ENCODE assay signal across 8 cellular contexts in genomic region chr7:6577369-6578113, GRCh38. TPM values are rescaled to one million over a fixed set of nuclear protein-coding genes. Genes with fewer than 3 reads are reported as not detected.
DNase-seq lines count a peak whose midpoint lies in the region; ATAC-seq and TF ChIP-seq lines count a peak whose summit lies in the region.

Gene ZDHHC4, plus strand, starts transcription at chr7:6577454. Its CDS starts 3,108 bp downstream, at chr7:6580562.

- ATAC-seq in HG02759 (IDR thresholded peaks at IDR 0.05; ENCODE audit: unreplicated experiment): peak; percentile 98
- ATAC-seq in activated naive CD8-positive, alpha-beta T cell treated with anti-CD3 and anti-CD28 coated beads, Interleukin-2, amount 50 U/mL, for 24 hours: peak; percentile 98

- intact Hi-C loops in cardiac septum (cut with DNase I) (loop anchor here (5.0 kb wide), 2 partner anchors 60 to 130 kb away; partner anchors contain the start of genes ZNF12 and ZNF316), posterior cingulate gyrus (cut with DNase I) (no loop called here)

- peak within 1 kb of the TSS; percentile 83 for H3K4me3 Mint-ChIP-seq in activated naive CD8-positive, alpha-beta T cell treated with anti-CD3 and anti-CD28 coated beads, Interleukin-2, amount 50 U/mL, for 24 hours
- H3K4me3 Mint-ChIP-seq in type B pancreatic cell: peak within 1 kb of the TSS; percentile 93

- peaks cover 10% of the 10 kb centered on the region for H3K36me3 Mint-ChIP-seq in activated naive CD8-positive, alpha-beta T cell treated with anti-CD3 and anti-CD28 coated beads, Interleukin-2, amount 50 U/mL, for 24 hours (ENCODE audit: low read depth)
- H3K36me3 Mint-ChIP-seq in type B pancreatic cell: peaks cover 16% of the 10 kb centered on the region

- H3K9me3 Mint-ChIP-seq in activated naive CD8-positive, alpha-beta T cell treated with anti-CD3 and anti-CD28 coated beads, Interleukin-2, amount 50 U/mL, for 24 hours: no peaks in the 10 kb centered on the region
- no peaks in the 10 kb centered on the region for H3K9me3 Mint-ChIP-seq in type B pancreatic cell

- DNase-seq in NCI-H128 (lab: John Stamatoyannopoulos, UW; ENCODE audit: unreplicated experiment) (peak; percentile 74), SW480 (ENCODE audit: low spot score) (peak; percentile 91), cardiac septum (ENCODE audit: low spot score) (peak; percentile 92), posterior cingulate gyrus (peak; percentile 78 to 98 (median 88)), type B pancreatic cell (ENCODE audit: extremely low spot score, unreplicated experiment) (peak; percentile 86)
- peak; percentile 92 for DNase-seq in activated naive CD8-positive, alpha-beta T cell treated with anti-CD3 and anti-CD28 coated beads, Interleukin-2, amount 50 U/mL, for 24 hours

- peak within 1 kb of the TSS; percentile 78 for H3K27ac Mint-ChIP-seq in activated naive CD8-positive, alpha-beta T cell treated with anti-CD3 and anti-CD28 coated beads, Interleukin-2, amount 50 U/mL, for 24 hours
- peak within 1 kb of the TSS; percentile 91 for H3K27ac Mint-ChIP-seq in type B pancreatic cell

- peaks cover 13% of the 10 kb centered on the region for H3K4me1 Mint-ChIP-seq in activated naive CD8-positive, alpha-beta T cell treated with anti-CD3 and anti-CD28 coated beads, Interleukin-2, amount 50 U/mL, for 24 hours
- peaks cover 10% of the 10 kb centered on the region for H3K4me1 Mint-ChIP-seq in type B pancreatic cell (ENCODE audit: unreplicated experiment)

- TF ChIP-seq CTCF in GM12875 (IDR thresholded peaks at IDR 0.05; ENCODE audit: borderline replicate concordance, insufficient read depth, low read depth, low read length) (no peak), type B pancreatic cell (conservative IDR thresholded peaks at IDR 0.05) (no peak)

- peak within 1 kb of the TSS; percentile 68 for H3K4me3 ChIP-seq in GM12875 (ENCODE audit: low read depth, low read length)

- no peaks in the 10 kb centered on the region for H3K27me3 Mint-ChIP-seq in activated naive CD8-positive, alpha-beta T cell treated with anti-CD3 and anti-CD28 coated beads, Interleukin-2, amount 50 U/mL, for 24 hours
- H3K27me3 Mint-ChIP-seq in type B pancreatic cell: peaks cover 3% of the 10 kb centered on the region

RNA-seq across cellular contexts. Expression of gene ZDHHC4, which starts in this region (rescaled TPM):
- total RNA-seq in cardiac septum (34.3 TPM), type B pancreatic cell (ENCODE audit: low replicate concordance) (62.0 and 67.9 TPM in 2 replicates)

Comparison
In these comparisons a context has a peak if more than half of its experiments do, and no peak if none do; other contexts are left out.
1. Peak in every context shown above with its lines: DNase-seq, ATAC-seq and H3K4me3 ChIP-seq.